In genomic region chr4:154597798-154598774, GRCh38 we compare ENCODE assay signal across 1 cellular context.
A peak's percentile ranks its signal among the peaks of the same experiment; 100 is the strongest.
TF ChIP-seq lines count a peak whose summit lies in the region.

No MANE protein-coding gene starts in this region.

TF ChIP-seq in HepG2, 621 proteins besides CTCF, POLR2A, EP300 and RAD21 (continued from another document):
- TF ChIP-seq PRDM15 (CRISPR knock-in tag; IDR thresholded peaks at IDR 0.05) (no peak), ZNF639 (CRISPR knock-in tag; conservative IDR thresholded peaks at IDR 0.05) (no peak), HNRNPH1 (optimal IDR thresholded peaks at IDR 0.05; ENCODE audit: low read depth, low read length) (no peak), ZNF569 (CRISPR knock-in tag; IDR thresholded peaks at IDR 0.05; ENCODE audit: borderline replicate concordance) (no peak), MBD4 (IDR thresholded peaks at IDR 0.05; ENCODE audit: borderline replicate concordance, low read length) (peak; percentile 92; the same call in 1 of the 2 replicates), ZNF20 (CRISPR knock-in tag; IDR thresholded peaks at IDR 0.05) (no peak), HOXA5 (CRISPR knock-in tag; IDR thresholded peaks at IDR 0.05) (peak; percentile 45; the same call in 1 of the 2 replicates), ZHX2 (IDR thresholded peaks at IDR 0.05; ENCODE audit: low read depth) (0 out of 2 replicates have a peak, but pooled peaks have one; percentile 16), ZHX2 (CRISPR knock-in tag; IDR thresholded peaks at IDR 0.05; ENCODE audit: borderline replicate concordance) (no peak; the same call in 1 of the 2 replicates), FOXJ3 (CRISPR knock-in tag; IDR thresholded peaks at IDR 0.05; ENCODE audit: borderline replicate concordance) (peak; percentile 98), LCORL (IDR thresholded peaks at IDR 0.05) (peak; percentile 90), LCORL (CRISPR knock-in tag; IDR thresholded peaks at IDR 0.05) (no peak), MTA1 (CRISPR knock-in tag; IDR thresholded peaks at IDR 0.05; ENCODE audit: borderline replicate concordance) (no peak; the same call in 1 of the 2 replicates), ARNTL (CRISPR knock-in tag; IDR thresholded peaks at IDR 0.05) (peak; percentile 77), ONECUT2 (CRISPR knock-in tag; IDR thresholded peaks at IDR 0.05) (0 out of 2 replicates have a peak, but pooled peaks have one; percentile 21), TCF7 (IDR thresholded peaks at IDR 0.05; ENCODE audit: low read depth) (peak; percentile 96), JUND (CRISPR knock-in tag; IDR thresholded peaks at IDR 0.05) (0 out of 2 replicates have a peak, but pooled peaks have one; percentile 9)
- TF ChIP-seq, protein P1, sequence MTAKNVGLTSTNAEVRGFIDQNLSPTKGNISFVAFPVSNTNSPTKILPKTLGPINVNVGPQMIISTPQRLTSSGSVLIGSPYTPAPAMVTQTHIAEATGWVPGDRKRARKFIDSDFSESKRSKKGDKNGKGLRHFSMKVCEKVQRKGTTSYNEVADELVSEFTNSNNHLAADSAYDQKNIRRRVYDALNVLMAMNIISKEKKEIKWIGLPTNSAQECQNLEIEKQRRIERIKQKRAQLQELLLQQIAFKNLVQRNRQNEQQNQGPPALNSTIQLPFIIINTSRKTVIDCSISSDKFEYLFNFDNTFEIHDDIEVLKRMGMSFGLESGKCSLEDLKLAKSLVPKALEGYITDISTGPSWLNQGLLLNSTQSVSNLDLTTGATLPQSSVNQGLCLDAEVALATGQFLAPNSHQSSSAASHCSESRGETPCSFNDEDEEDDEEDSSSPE (CRISPR knock-in tag; IDR thresholded peaks at IDR 0.05): no peak
- TF ChIP-seq, protein P2, sequence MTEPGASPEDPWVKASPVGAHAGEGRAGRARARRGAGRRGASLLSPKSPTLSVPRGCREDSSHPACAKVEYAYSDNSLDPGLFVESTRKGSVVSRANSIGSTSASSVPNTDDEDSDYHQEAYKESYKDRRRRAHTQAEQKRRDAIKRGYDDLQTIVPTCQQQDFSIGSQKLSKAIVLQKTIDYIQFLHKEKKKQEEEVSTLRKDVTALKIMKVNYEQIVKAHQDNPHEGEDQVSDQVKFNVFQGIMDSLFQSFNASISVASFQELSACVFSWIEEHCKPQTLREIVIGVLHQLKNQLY (CRISPR knock-in tag; IDR thresholded peaks at IDR 0.05): peak; percentile 65
- TF ChIP-seq, protein P3, sequence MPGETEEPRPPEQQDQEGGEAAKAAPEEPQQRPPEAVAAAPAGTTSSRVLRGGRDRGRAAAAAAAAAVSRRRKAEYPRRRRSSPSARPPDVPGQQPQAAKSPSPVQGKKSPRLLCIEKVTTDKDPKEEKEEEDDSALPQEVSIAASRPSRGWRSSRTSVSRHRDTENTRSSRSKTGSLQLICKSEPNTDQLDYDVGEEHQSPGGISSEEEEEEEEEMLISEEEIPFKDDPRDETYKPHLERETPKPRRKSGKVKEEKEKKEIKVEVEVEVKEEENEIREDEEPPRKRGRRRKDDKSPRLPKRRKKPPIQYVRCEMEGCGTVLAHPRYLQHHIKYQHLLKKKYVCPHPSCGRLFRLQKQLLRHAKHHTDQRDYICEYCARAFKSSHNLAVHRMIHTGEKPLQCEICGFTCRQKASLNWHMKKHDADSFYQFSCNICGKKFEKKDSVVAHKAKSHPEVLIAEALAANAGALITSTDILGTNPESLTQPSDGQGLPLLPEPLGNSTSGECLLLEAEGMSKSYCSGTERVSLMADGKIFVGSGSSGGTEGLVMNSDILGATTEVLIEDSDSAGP (CRISPR knock-in tag; IDR thresholded peaks at IDR 0.05; ENCODE audit: borderline replicate concordance): no peak
